2 cellular contexts compared by ENCODE assay signal in genomic region chr3:190780524-190780923, GRCh38.
TF ChIP-seq lines count a peak whose summit lies in the region.

No MANE protein-coding gene starts in this region.

TF ChIP-seq in IMR-90, 13 proteins besides CTCF, POLR2A, EP300 and RAD21:
- TF ChIP-seq, protein P1, sequence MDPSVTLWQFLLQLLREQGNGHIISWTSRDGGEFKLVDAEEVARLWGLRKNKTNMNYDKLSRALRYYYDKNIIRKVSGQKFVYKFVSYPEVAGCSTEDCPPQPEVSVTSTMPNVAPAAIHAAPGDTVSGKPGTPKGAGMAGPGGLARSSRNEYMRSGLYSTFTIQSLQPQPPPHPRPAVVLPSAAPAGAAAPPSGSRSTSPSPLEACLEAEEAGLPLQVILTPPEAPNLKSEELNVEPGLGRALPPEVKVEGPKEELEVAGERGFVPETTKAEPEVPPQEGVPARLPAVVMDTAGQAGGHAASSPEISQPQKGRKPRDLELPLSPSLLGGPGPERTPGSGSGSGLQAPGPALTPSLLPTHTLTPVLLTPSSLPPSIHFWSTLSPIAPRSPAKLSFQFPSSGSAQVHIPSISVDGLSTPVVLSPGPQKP (IDR thresholded peaks at IDR 0.05; ENCODE audit: borderline replicate concordance, low read depth, low read length) = no peak
- TF ChIP-seq RFX5 (IDR thresholded peaks at IDR 0.05; ENCODE audit: low read depth, low read length) (no peak), RCOR1 (IDR thresholded peaks at IDR 0.05; ENCODE audit: insufficient replicate concordance, low read length) (no peak), FOS (IDR thresholded peaks at IDR 0.05; ENCODE audit: low read depth, low read length) (no peak), SMC3 (IDR thresholded peaks at IDR 0.05; ENCODE audit: low read depth, low read length) (no peak), CEBPB (IDR thresholded peaks at IDR 0.05; ENCODE audit: low read depth, low read length) (no peak), MAFK (IDR thresholded peaks at IDR 0.05; ENCODE audit: low read depth, low read length) (no peak), NFE2L2 (IDR thresholded peaks at IDR 0.05; ENCODE audit: low read depth, low read length) (no peak), MAZ (IDR thresholded peaks at IDR 0.05; ENCODE audit: borderline replicate concordance, low read depth, low read length) (no peak), BHLHE40 (IDR thresholded peaks at IDR 0.05; ENCODE audit: low read depth, low read length) (no peak), MXI1 (IDR thresholded peaks at IDR 0.05; ENCODE audit: borderline replicate concordance, low read depth, low read length) (no peak), CHD1 (IDR thresholded peaks at IDR 0.05; ENCODE audit: low read depth, low read length) (no peak)
- TF ChIP-seq, protein P2, sequence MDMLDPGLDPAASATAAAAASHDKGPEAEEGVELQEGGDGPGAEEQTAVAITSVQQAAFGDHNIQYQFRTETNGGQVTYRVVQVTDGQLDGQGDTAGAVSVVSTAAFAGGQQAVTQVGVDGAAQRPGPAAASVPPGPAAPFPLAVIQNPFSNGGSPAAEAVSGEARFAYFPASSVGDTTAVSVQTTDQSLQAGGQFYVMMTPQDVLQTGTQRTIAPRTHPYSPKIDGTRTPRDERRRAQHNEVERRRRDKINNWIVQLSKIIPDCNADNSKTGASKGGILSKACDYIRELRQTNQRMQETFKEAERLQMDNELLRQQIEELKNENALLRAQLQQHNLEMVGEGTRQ (IDR thresholded peaks at IDR 0.05; ENCODE audit: low read depth, low read length) = no peak

TF ChIP-seq in HepG2, 621 proteins besides CTCF, POLR2A, EP300 and RAD21:
- TF ChIP-seq, protein P3, sequence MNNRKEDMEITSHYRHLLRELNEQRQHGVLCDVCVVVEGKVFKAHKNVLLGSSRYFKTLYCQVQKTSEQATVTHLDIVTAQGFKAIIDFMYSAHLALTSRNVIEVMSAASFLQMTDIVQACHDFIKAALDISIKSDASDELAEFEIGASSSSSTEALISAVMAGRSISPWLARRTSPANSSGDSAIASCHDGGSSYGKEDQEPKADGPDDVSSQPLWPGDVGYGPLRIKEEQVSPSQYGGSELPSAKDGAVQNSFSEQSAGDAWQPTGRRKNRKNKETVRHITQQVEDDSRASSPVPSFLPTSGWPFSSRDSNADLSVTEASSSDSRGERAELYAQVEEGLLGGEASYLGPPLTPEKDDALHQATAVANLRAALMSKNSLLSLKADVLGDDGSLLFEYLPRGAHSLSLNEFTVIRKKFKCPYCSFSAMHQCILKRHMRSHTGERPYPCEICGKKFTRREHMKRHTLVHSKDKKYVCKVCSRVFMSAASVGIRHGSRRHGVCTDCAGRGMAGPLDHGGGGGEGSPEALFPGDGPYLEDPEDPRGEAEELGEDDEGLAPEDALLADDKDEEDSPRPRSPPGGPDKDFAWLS (CRISPR knock-in tag; IDR thresholded peaks at IDR 0.05; ENCODE audit: borderline replicate concordance) = no peak
- TF ChIP-seq ZBTB2 (CRISPR knock-in tag; IDR thresholded peaks at IDR 0.05; ENCODE audit: low read depth) (no peak), ZNF329 (CRISPR knock-in tag; IDR thresholded peaks at IDR 0.05; ENCODE audit: low read depth) (no peak), ZNF766 (CRISPR knock-in tag; IDR thresholded peaks at IDR 0.05; ENCODE audit: borderline replicate concordance) (no peak), ZNF597 (CRISPR knock-in tag; IDR thresholded peaks at IDR 0.05) (no peak)
- TF ChIP-seq, protein P4, sequence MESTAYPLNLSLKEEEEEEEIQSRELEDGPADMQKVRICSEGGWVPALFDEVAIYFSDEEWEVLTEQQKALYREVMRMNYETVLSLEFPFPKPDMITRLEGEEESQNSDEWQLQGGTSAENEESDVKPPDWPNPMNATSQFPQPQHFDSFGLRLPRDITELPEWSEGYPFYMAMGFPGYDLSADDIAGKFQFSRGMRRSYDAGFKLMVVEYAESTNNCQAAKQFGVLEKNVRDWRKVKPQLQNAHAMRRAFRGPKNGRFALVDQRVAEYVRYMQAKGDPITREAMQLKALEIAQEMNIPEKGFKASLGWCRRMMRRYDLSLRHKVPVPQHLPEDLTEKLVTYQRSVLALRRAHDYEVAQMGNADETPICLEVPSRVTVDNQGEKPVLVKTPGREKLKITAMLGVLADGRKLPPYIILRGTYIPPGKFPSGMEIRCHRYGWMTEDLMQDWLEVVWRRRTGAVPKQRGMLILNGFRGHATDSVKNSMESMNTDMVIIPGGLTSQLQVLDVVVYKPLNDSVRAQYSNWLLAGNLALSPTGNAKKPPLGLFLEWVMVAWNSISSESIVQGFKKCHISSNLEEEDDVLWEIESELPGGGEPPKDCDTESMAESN (CRISPR knock-in tag; conservative IDR thresholded peaks at IDR 0.05) = no peak
TF ChIP-seq in HepG2: peak in this region for 0.
